Comparison of ENCODE assay signal across 22 cellular contexts in the genomic region with DNA sequence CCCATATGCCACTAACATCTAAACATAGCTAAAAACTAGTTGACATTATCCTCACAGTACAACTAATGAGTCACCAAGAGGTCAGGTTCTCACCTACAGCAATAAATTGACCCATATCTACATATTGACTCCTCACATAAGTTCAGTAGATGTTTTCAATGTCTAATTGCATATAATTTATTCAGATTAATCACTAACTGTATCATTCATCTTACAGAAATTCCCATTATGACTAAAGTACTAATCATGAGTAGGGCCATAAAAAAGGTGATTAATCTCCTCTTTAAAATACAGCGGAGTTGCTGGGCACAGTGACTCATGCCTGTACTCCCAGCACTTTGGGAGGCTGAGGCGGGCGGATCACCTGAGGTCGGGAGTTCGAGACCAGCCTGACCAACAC.
DNase-seq lines count a peak whose midpoint lies in the region; ATAC-seq, FAIRE-seq and TF ChIP-seq lines count a peak whose summit lies in the region.
"Had no signal": no experiment of that assay in that cellular context is flagged by ENCODE, and none has a peak within 500 bp of the region (broad histone marks: within the 10 kb centered on the region; RNA-seq: fewer than 3 reads in every experiment).

No MANE protein-coding gene starts in this region.

- no peak overlapping the region for H2AFZ ChIP-seq in PC-3 (ENCODE audit: low read length)

- intact Hi-C loops in PC-3 (cut with micrococcal nuclease), result no loop called here

- POLR2A ChIA-PET in PC-3 (lab: Charles Lee; ENCODE audit: unreplicated experiment), result interaction anchor here (0.6 kb wide), 1 partner anchor 31 kb away, joined by 3 read pairs; no protein-coding TSS in a partner anchor

- H3K4me3 ChIP-seq in PC-3 (ENCODE audit: low read length), result no peak overlapping the region
- H3K4me3 ChIP-seq in bronchial epithelial cell (ENCODE audit: low read depth, low read length), result no peak overlapping the region
- H3K4me3 ChIP-seq in right atrium auricular region, result no peak overlapping the region
- H3K4me3 ChIP-seq: gastroesophageal sphincter, psoas muscle, skin epidermis, testis had no signal

- CTCF ChIA-PET in PC-3 (lab: Charles Lee), result no interaction called here

- H3K27ac ChIP-seq in PC-3 (ENCODE audit: low read length) (peak overlapping the region; percentile 31), right atrium auricular region (no peak overlapping the region)
- H3K27ac ChIP-seq: gastroesophageal sphincter, psoas muscle, skin epidermis, testis had no signal

- H3K79me2 ChIP-seq in PC-3 (ENCODE audit: low read length), result no peaks in the 10 kb centered on the region

- no peak overlapping the region for H3K9ac ChIP-seq in PC-3 (ENCODE audit: low read length)

- no peaks in the 10 kb centered on the region for H3K9me3 ChIP-seq in PC-3 (ENCODE audit: low read length)
- no peaks in the 10 kb centered on the region for H3K9me3 ChIP-seq in right atrium auricular region
- H3K9me3 ChIP-seq: gastroesophageal sphincter, psoas muscle, testis had no signal

- BruUV-seq in PC-3 (replicated peaks; lab: Mats Ljungman, UMichigan), result no TSS peak

- H3K27me3 ChIP-seq in PC-3 (ENCODE audit: low read length) (no peaks in the 10 kb centered on the region), bronchial epithelial cell (ENCODE audit: control insufficient read depth, insufficient read depth, low read length) (no peaks in the 10 kb centered on the region), right atrium auricular region (no peaks in the 10 kb centered on the region)
- H3K27me3 ChIP-seq: gastroesophageal sphincter, testis had no signal

- peaks cover 6% of the 10 kb centered on the region for H3K4me1 ChIP-seq in PC-3 (ENCODE audit: insufficient read depth, low read length)
- no peaks in the 10 kb centered on the region for H3K4me1 ChIP-seq in right atrium auricular region
- H3K4me1 ChIP-seq: gastroesophageal sphincter, psoas muscle, testis had no signal

- DNase-seq in HCEC 1CT (peak; percentile 90), PC-3 (peak; percentile 87), bronchial epithelial cell (ENCODE audit: low read depth) (peak; percentile 89), kidney tubule cell (ENCODE audit: low spot score) (peak; percentile 86), right atrium auricular region (ENCODE audit: low spot score) (no peak)
- DNase-seq in activated CD8-positive, alpha-beta memory T cell treated with anti-CD3 and anti-CD28 coated beads, Interleukin-2, amount 50 U/mL, for 48 hours, result no peak
- DNase-seq: activated naive CD4-positive, alpha-beta T cell; activated T-cell treated with anti-CD3 and anti-CD28 coated beads, Interleukin-2, amount 50 U/mL, for 24 hours; amniotic stem cell; central memory CD4-positive, alpha-beta T cell; kidney; NCI-H1417 treated with DMSO at 0.1 percent for 48 hours; NCI-H510A treated with DMSO at 0.1 percent for 48 hours; psoas muscle; stimulated activated naive B cell treated with anti-CD40 and anti-IgM and Interleukin-4, amounts not matched to agents 10 μg/mL and 1 μg/mL and 100 μg/mL, for 72 hours; T-helper 9 cell; testis had no signal

- H4K20me1 ChIP-seq in PC-3 (ENCODE audit: low read length), result no peaks in the 10 kb centered on the region

- TF ChIP-seq CTCF in PC-3 (conservative IDR thresholded peaks at IDR 0.05; ENCODE audit: low read depth, low read length) (no peak), bronchial epithelial cell (IDR thresholded peaks at IDR 0.05; ENCODE audit: insufficient read depth, low read length, severe bottlenecking) (no peak), right atrium auricular region (IDR thresholded peaks at IDR 0.05) (no peak)

- H3F3A ChIP-seq in PC-3 (ENCODE audit: low read length, unreplicated experiment), result no peaks in the 10 kb centered on the region

- H3K9me2 ChIP-seq in PC-3 (replicated peaks; ENCODE audit: low read length), result no peaks in the 10 kb centered on the region

- H3K36me3 ChIP-seq in PC-3 (ENCODE audit: low read depth, low read length) (no peaks in the 10 kb centered on the region), bronchial epithelial cell (ENCODE audit: control insufficient read depth, insufficient read depth, low read length) (no peaks in the 10 kb centered on the region), right atrium auricular region (no peaks in the 10 kb centered on the region)
- H3K36me3 ChIP-seq: gastroesophageal sphincter had no signal

- no peak for FAIRE-seq in bronchial epithelial cell (lab: Jason Lieb, UNC)
- FAIRE-seq: G401.6 had no signal

- ATAC-seq in PC-3, result peak; percentile 95
- no peak for ATAC-seq in GM21619 (IDR thresholded peaks at IDR 0.05; ENCODE audit: unreplicated experiment)
- no peak for ATAC-seq in GM18861 (IDR thresholded peaks at IDR 0.05; ENCODE audit: unreplicated experiment)
- ATAC-seq: gastroesophageal sphincter; psoas muscle; stimulated activated naive B cell treated with anti-CD40 and anti-IgM and Interleukin-4, amounts not matched to agents 10 μg/mL and 1 μg/mL and 100 μg/mL, for 72 hours had no signal

- H3K4me2 ChIP-seq in PC-3 (ENCODE audit: low read length), result no peak overlapping the region

Comparison
In these comparisons a context has a peak if more than half of its experiments do, and no peak if none do; other contexts are left out.
1. DNase-seq: peak in HCEC 1CT (single experiment), PC-3 (single experiment), bronchial epithelial cell (single experiment) and kidney tubule cell (single experiment); none in right atrium auricular region (single experiment) and activated CD8-positive, alpha-beta memory T cell treated with anti-CD3 and anti-CD28 coated beads, Interleukin-2, amount 50 U/mL, for 48 hours (single experiment).